ENCODE assay signal across 22 cellular contexts in the genomic region with DNA sequence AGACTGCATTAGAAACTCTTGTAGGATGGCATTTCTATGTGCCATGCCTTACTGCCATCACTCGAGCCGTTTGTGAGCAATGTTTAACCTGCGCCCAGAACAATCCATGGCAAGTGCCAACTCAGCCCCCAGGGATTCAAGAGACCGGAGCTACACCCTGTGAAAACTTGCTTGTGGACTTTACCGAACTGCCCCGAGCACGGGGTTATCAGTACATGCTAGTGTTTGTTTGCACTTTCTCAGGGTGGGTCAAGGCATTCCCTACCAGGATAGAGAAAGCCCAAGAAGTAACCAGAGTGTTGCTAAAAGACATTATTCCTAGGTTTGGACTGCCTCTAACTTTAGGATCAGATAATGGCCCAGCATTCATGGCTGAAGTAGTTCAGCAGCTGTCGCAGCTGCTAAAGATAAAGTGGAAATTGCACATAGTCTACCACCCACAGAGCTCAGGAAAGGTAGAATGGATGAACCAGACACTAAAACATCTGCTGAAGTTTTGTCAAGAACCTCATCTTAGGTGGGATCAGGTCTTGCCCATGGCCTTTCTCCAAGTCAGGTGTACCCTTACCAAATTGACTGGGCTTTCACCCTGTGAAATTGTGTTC. TPM values are rescaled to one million over a fixed set of nuclear protein-coding genes. Genes with fewer than 3 reads are reported as not detected.
DNase-seq lines count a peak whose midpoint lies in the region; ATAC-seq, FAIRE-seq and TF ChIP-seq lines count a peak whose summit lies in the region.
"Had no signal": no experiment of that assay in that cellular context is flagged by ENCODE, and none has a peak within 500 bp of the region (broad histone marks: within the 10 kb centered on the region; RNA-seq: fewer than 3 reads in every experiment).

No MANE protein-coding gene starts in this region.

- peaks cover 5% of the 10 kb centered on the region; the same call in 1 of the 2 replicates for H4K20me1 ChIP-seq in HepG2 (ENCODE audit: insufficient read depth, low read length)

- no peak overlapping the region for H3K27ac Mint-ChIP-seq in osteocyte (ENCODE audit: unreplicated experiment)
- H3K27ac Mint-ChIP-seq: CD4-positive, alpha-beta T cell had no signal

- CTCF ChIA-PET in HepG2 (lab: Yijun Ruan, JAX; ENCODE audit: low intra/inter-chr PET ratio, low total read pairs) = no interaction called here

- TF ChIP-seq POLR2A in right lobe of liver (IDR thresholded peaks at IDR 0.05) (no peak), HepG2 (IDR thresholded peaks at IDR 0.05; ENCODE audit: insufficient read depth in 1 of 2, low read depth in 2 of 2, low read length in 2 of 2) (no peak)

- no peak for FAIRE-seq in HepG2 (lab: Jason Lieb, UNC)
- FAIRE-seq: A204.1, GM12892 had no signal

- no peak for TF ChIP-seq RAD21 in HepG2 (CRISPR knock-in tag; IDR thresholded peaks at IDR 0.05)

- intact Hi-C loops in right lobe of liver (cut with DNase I) = no loop called here
- intact Hi-C loops in HepG2 (cut with micrococcal nuclease; ENCODE audit: unreplicated experiment) = no loop called here
- intact Hi-C loops in mucosa of descending colon (cut with DNase I, micrococcal nuclease) = no loop called here

- TF ChIP-seq EP300 in HepG2 (IDR thresholded peaks at IDR 0.05; ENCODE audit: low read depth in 2 of 2, low read length in 2 of 2) (no peak), HepG2 (CRISPR knock-in tag; IDR thresholded peaks at IDR 0.05; ENCODE audit: borderline replicate concordance) (no peak)

- H3K27me3 Mint-ChIP-seq in osteocyte (ENCODE audit: unreplicated experiment) = no peaks in the 10 kb centered on the region
- H3K27me3 Mint-ChIP-seq: CD4-positive, alpha-beta T cell had no signal

- no peaks in the 10 kb centered on the region for H3K4me1 Mint-ChIP-seq in osteocyte (ENCODE audit: unreplicated experiment)

- H3K36me3 ChIP-seq in right lobe of liver = peaks cover 0 to 8% (median 1%) of the 10 kb centered on the region in 4 donors
- H3K36me3 ChIP-seq in HepG2 (replicated peaks in 1 of 2; ENCODE audit: control insufficient read depth in 1 of 2, insufficient read depth in 2 of 2, low read length in 2 of 2) = peaks cover 23 to 78% of the 10 kb centered on the region in 2 experiments
- H3K36me3 ChIP-seq in mucosa of descending colon (ENCODE audit: low read depth) = no peaks in the 10 kb centered on the region
- H3K36me3 ChIP-seq: BE2C had no signal

- no peak overlapping the region for H3K27ac ChIP-seq in right lobe of liver
- H3K27ac ChIP-seq in HepG2 (ENCODE audit: extremely low read length, insufficient read depth, low read length) = no peak overlapping the region
- H3K27ac ChIP-seq: PC-9, RWPE1 had no signal

- H3K4me1 ChIP-seq in right lobe of liver (no peaks in the 10 kb centered on the region), HepG2 (ENCODE audit: insufficient read depth, low read length) (peaks cover 35% of the 10 kb centered on the region), mucosa of descending colon (ENCODE audit: low read depth) (no peaks in the 10 kb centered on the region)
- H3K4me1 ChIP-seq: BE2C had no signal

- H3K4me3 ChIP-seq in right lobe of liver (no peak overlapping the region), HepG2 (replicated peaks in 1 of 3; ENCODE audit: insufficient read depth in 1 of 3, low read depth in 2 of 3, low read length in 3 of 3) (no peak overlapping the region), mucosa of descending colon (no peak overlapping the region)
- H3K4me3 ChIP-seq: PC-9 had no signal

- in situ Hi-C loops in HepG2 (cut with HindIII; ENCODE audit: extremely low pct_ligation_motif_present, low pct_unique_long_range_greater_than_20kb) = loop anchor here (5.0 kb wide), 1 partner anchor 33 kb away; a partner anchor contains a TSS
- in situ Hi-C loops in G401 (cut with HindIII; ENCODE audit: low sequenced_read_pairs) = no loop called here

- peaks cover 31% of the 10 kb centered on the region for H3K9me3 Mint-ChIP-seq in osteocyte (ENCODE audit: unreplicated experiment)

- H3K4me3 Mint-ChIP-seq in osteocyte (ENCODE audit: unreplicated experiment) = no peak overlapping the region
- H3K4me3 Mint-ChIP-seq: CD4-positive, alpha-beta T cell had no signal

- H3K9ac ChIP-seq in HepG2 (ENCODE audit: insufficient read depth, low read depth, low read length) = no peak overlapping the region

- H3K9me3 ChIP-seq in right lobe of liver (no peaks in the 10 kb centered on the region), HepG2 (ENCODE audit: low read length) (peaks cover 30% of the 10 kb centered on the region), mucosa of descending colon (peaks cover 33% of the 10 kb centered on the region)

- TF ChIP-seq CTCF in right lobe of liver (IDR thresholded peaks at IDR 0.05) (no peak), HepG2 (CRISPR knock-in tag; IDR thresholded peaks at IDR 0.05) (no peak), osteocyte (IDR thresholded peaks at IDR 0.05) (no peak), mucosa of descending colon (IDR thresholded peaks at IDR 0.05) (no peak)

- H3K27me3 ChIP-seq in right lobe of liver = no peaks in the 10 kb centered on the region
- no peaks in the 10 kb centered on the region for H3K27me3 ChIP-seq in HepG2 (ENCODE audit: control insufficient read depth in 1 of 2, insufficient read depth in 2 of 2, low read length in 2 of 2)
- H3K27me3 ChIP-seq: BE2C had no signal

- H3K4me2 ChIP-seq in HepG2 (ENCODE audit: low read depth, low read length) = no peak overlapping the region

- DNase-seq in right lobe of liver (no peak), HepG2 (ENCODE audit: low spot score) (no peak), osteocyte (ENCODE audit: extremely low spot score, unreplicated experiment) (peak; percentile 46), ureter (ENCODE audit: low spot score) (peak; percentile 15), G401 (ENCODE audit: low spot score) (no peak), mucosa of descending colon (no peak)
- DNase-seq: BE2C; Caco-2; CD4-positive, alpha-beta T cell; EL; NCI-H1417 treated with DMSO at 0.1 percent for 48 hours; NCI-H187 treated with DMSO at 0.1 percent for 48 hours; NCI-H345; NCI-H524 treated with DMSO at 0.1 percent for 48 hours; PC-9 had no signal

- peaks cover 27% of the 10 kb centered on the region for H3K79me2 ChIP-seq in HepG2 (ENCODE audit: insufficient read depth, low read length)

- peak in 3 of 4 donors; percentile 33 to 40 (median 38) for ATAC-seq in right lobe of liver
- ATAC-seq in HepG2 = no peak
- ATAC-seq in esophagus mucosa = peak; percentile 52
- ATAC-seq in mucosa of descending colon = no peak
- ATAC-seq in GM18909 (IDR thresholded peaks at IDR 0.05; ENCODE audit: poor library complexity, unreplicated experiment) = no peak

- BruUV-seq in HepG2 (replicated peaks; lab: Mats Ljungman, UMichigan) = no TSS peak

- POLR2A ChIA-PET in HepG2 (lab: Yijun Ruan, JAX) = interaction anchor here (1.2 kb wide), 1 partner anchor 8 kb away, joined by 5 read pairs; no protein-coding TSS in a partner anchor

- 94% methylated on average over 2 of the region's 8 CpGs for WGBS in right lobe of liver (ENCODE audit: insufficient coverage, low coverage, low lambda C conversion rate, missing lambda C conversion rate)
- WGBS in HepG2 (ENCODE audit: low lambda C conversion rate) = 94% methylated on average over 8 of the region's 8 CpGs

- no peak overlapping the region for H2AFZ ChIP-seq in HepG2 (ENCODE audit: low read length)
- H2AFZ ChIP-seq: PC-9 had no signal

- H3K36me3 Mint-ChIP-seq in osteocyte (ENCODE audit: unreplicated experiment) = peaks cover 30% of the 10 kb centered on the region

RNA-seq across cellular contexts. Expression of a gene that starts 8.9 kb away (rescaled TPM):
- 10 to 100 TPM; 11.5 to 17.1 (median 15.0) TPM for total RNA-seq in right lobe of liver
- 60.7 and 68.6 TPM in 2 replicates for total RNA-seq in HepG2 (2016; rRNA removed; fragmentation: Illumina TruSeq; extraction: Trizol)
- total RNA-seq in HepG2 (2016; cell fraction: cytosol; rRNA removed; fragmentation: Illumina TruSeq; extraction: Trizol; ENCODE audit: low read depth) = 24.2 and 27.7 TPM in 2 replicates
- 58.8 and 66.8 TPM in 2 replicates for total RNA-seq in HepG2 (2016; cell fraction: insoluble cytoplasmic fraction; rRNA removed; fragmentation: Illumina TruSeq; extraction: Trizol)
- 48.2 and 58.3 TPM in 2 replicates for total RNA-seq in HepG2 (2016; cell fraction: membrane; rRNA removed; fragmentation: Illumina TruSeq; extraction: Trizol)
- total RNA-seq in HepG2 (2016; cell fraction: nucleus; rRNA removed; fragmentation: Illumina TruSeq; extraction: Trizol) = 42.2 and 46.2 TPM in 2 replicates
- polyA plus RNA-seq in HepG2 (2011; rRNA removed) = 19.3 and 20.7 TPM in 2 replicates
- 19.8 and 20.9 TPM in 2 replicates for polyA plus RNA-seq in HepG2 (2011; cell fraction: cytosol; rRNA removed)
- polyA plus RNA-seq in HepG2 (2011; cell fraction: nucleus; rRNA removed) = 15.6 and 18.8 TPM in 2 replicates
- 44.5 and 69.6 TPM in 2 replicates for polyA plus RNA-seq in HepG2 (2012)
- polyA plus RNA-seq in HepG2 (2016; cell fraction: cytosol; fragmentation: Illumina TruSeq; extraction: Trizol; ENCODE audit: low read depth) = 13.5 and 22.0 TPM in 2 replicates
- 62.6 and 67.4 TPM in 2 replicates for polyA plus RNA-seq in HepG2 (2016; cell fraction: insoluble cytoplasmic fraction; fragmentation: Illumina TruSeq; extraction: Trizol; ENCODE audit: low read depth)
- 31.2 and 44.6 TPM in 2 replicates for polyA plus RNA-seq in HepG2 (2016; cell fraction: membrane; fragmentation: Illumina TruSeq; extraction: Trizol; ENCODE audit: low read depth)
- 46.9 and 49.8 TPM in 2 replicates for polyA plus RNA-seq in HepG2 (2016; cell fraction: nucleus; fragmentation: Illumina TruSeq; extraction: Trizol; ENCODE audit: insufficient read depth, low read depth)
- 24.4 and 62.5 TPM in 2 replicates for polyA minus RNA-seq in HepG2 (2011; rRNA and poly(A)+ RNA removed; ENCODE audit: low replicate concordance)
- 8.6 and 12.1 TPM in 2 replicates for polyA minus RNA-seq in HepG2 (2011; cell fraction: cytosol; rRNA and poly(A)+ RNA removed)
- polyA minus RNA-seq in HepG2 (2011; cell fraction: nucleus; rRNA and poly(A)+ RNA removed) = 20.6 and 24.7 TPM in 2 replicates
- 39.6 TPM for total RNA-seq in esophagus mucosa
- 38.6 and 39.1 TPM in 2 replicates for total RNA-seq in osteocyte
- total RNA-seq in ureter = 58.3 TPM
- total RNA-seq in G401 (2014; rRNA removed; shearing (Covaris generic)) = 65.5 and 72.8 TPM in 2 replicates
- total RNA-seq in mucosa of descending colon = 10 to 100 TPM; 34.4 to 42.0 (median 41.2) TPM

RNA-seq across cellular contexts. Expression of a gene that starts 31.6 kb away (rescaled TPM):
- total RNA-seq in right lobe of liver (10 to 100 TPM; 31.2 to 58.9 (median 37.4) TPM), HepG2 (2016; rRNA removed; fragmentation: Illumina TruSeq; extraction: Trizol) (5.6 and 9.2 TPM in 2 replicates), esophagus mucosa (1.4 TPM), osteocyte (0.18 TPM in 1 of 2 replicates, not detected in the other), ureter (11.6 TPM), mucosa of descending colon (10 to 100 TPM; 14.7 to 30.1 (median 20.9) TPM)
- 1.1 and 1.5 TPM in 2 replicates for total RNA-seq in HepG2 (2016; cell fraction: cytosol; rRNA removed; fragmentation: Illumina TruSeq; extraction: Trizol; ENCODE audit: low read depth)
- 6.3 and 8.9 TPM in 2 replicates for total RNA-seq in HepG2 (2016; cell fraction: insoluble cytoplasmic fraction; rRNA removed; fragmentation: Illumina TruSeq; extraction: Trizol)
- 2.6 and 3.2 TPM in 2 replicates for total RNA-seq in HepG2 (2016; cell fraction: membrane; rRNA removed; fragmentation: Illumina TruSeq; extraction: Trizol)
- 7.9 and 10.4 TPM in 2 replicates for total RNA-seq in HepG2 (2016; cell fraction: nucleus; rRNA removed; fragmentation: Illumina TruSeq; extraction: Trizol)
- polyA plus RNA-seq in HepG2 (2011; rRNA removed) = 21.7 and 35.7 TPM in 2 replicates
- 24.2 and 35.4 TPM in 2 replicates for polyA plus RNA-seq in HepG2 (2011; cell fraction: cytosol; rRNA removed)
- 17.7 and 30.5 TPM in 2 replicates for polyA plus RNA-seq in HepG2 (2011; cell fraction: nucleus; rRNA removed)
- polyA plus RNA-seq in HepG2 (2012) = 45.3 and 74.1 TPM in 2 replicates
- 1.1 TPM in 2 replicates for polyA plus RNA-seq in HepG2 (2016; cell fraction: cytosol; fragmentation: Illumina TruSeq; extraction: Trizol; ENCODE audit: low read depth)
- 5.3 and 6.1 TPM in 2 replicates for polyA plus RNA-seq in HepG2 (2016; cell fraction: insoluble cytoplasmic fraction; fragmentation: Illumina TruSeq; extraction: Trizol; ENCODE audit: low read depth)
- 2.1 and 2.2 TPM in 2 replicates for polyA plus RNA-seq in HepG2 (2016; cell fraction: membrane; fragmentation: Illumina TruSeq; extraction: Trizol; ENCODE audit: low read depth)
- polyA plus RNA-seq in HepG2 (2016; cell fraction: nucleus; fragmentation: Illumina TruSeq; extraction: Trizol; ENCODE audit: insufficient read depth, low read depth) = 7.8 and 11.6 TPM in 2 replicates
- polyA minus RNA-seq in HepG2 (2011; rRNA and poly(A)+ RNA removed; ENCODE audit: low replicate concordance) = 0.26 and 39.0 TPM in 2 replicates
- 15.9 and 32.1 TPM in 2 replicates for polyA minus RNA-seq in HepG2 (2011; cell fraction: cytosol; rRNA and poly(A)+ RNA removed)
- 41.2 and 55.0 TPM in 2 replicates for polyA minus RNA-seq in HepG2 (2011; cell fraction: nucleus; rRNA and poly(A)+ RNA removed)
- total RNA-seq in G401 (2014; rRNA removed; shearing (Covaris generic)) = not detected in 2 replicates
- total RNA-seq: MCF 10A had no signal

RNA-seq across cellular contexts. Expression of a gene that starts 31.9 kb away (rescaled TPM):
- 10 to 100 TPM in 1 of 6 experiments, 1 to 10 TPM in 5; 6.0 to 11.5 (median 8.6) TPM for total RNA-seq in right lobe of liver
- total RNA-seq in HepG2 (2016; rRNA removed; fragmentation: Illumina TruSeq; extraction: Trizol) = 10.0 and 12.1 TPM in 2 replicates
- total RNA-seq in HepG2 (2016; cell fraction: cytosol; rRNA removed; fragmentation: Illumina TruSeq; extraction: Trizol; ENCODE audit: low read depth) = 1.1 and 1.8 TPM in 2 replicates
- 9.2 and 12.1 TPM in 2 replicates for total RNA-seq in HepG2 (2016; cell fraction: insoluble cytoplasmic fraction; rRNA removed; fragmentation: Illumina TruSeq; extraction: Trizol)
- total RNA-seq in HepG2 (2016; cell fraction: membrane; rRNA removed; fragmentation: Illumina TruSeq; extraction: Trizol) = 1.5 and 2.3 TPM in 2 replicates
- total RNA-seq in HepG2 (2016; cell fraction: nucleus; rRNA removed; fragmentation: Illumina TruSeq; extraction: Trizol) = 11.3 and 14.5 TPM in 2 replicates
- 11.6 and 13.7 TPM in 2 replicates for polyA plus RNA-seq in HepG2 (2011; rRNA removed)
- 7.2 and 8.6 TPM in 2 replicates for polyA plus RNA-seq in HepG2 (2011; cell fraction: cytosol; rRNA removed)
- polyA plus RNA-seq in HepG2 (2011; cell fraction: nucleus; rRNA removed) = 43.9 and 51.3 TPM in 2 replicates
- polyA plus RNA-seq in HepG2 (2012) = 5.7 and 6.1 TPM in 2 replicates
- 0.26 and 0.31 TPM in 2 replicates for polyA plus RNA-seq in HepG2 (2016; cell fraction: cytosol; fragmentation: Illumina TruSeq; extraction: Trizol; ENCODE audit: low read depth)
- 10.7 and 11.4 TPM in 2 replicates for polyA plus RNA-seq in HepG2 (2016; cell fraction: insoluble cytoplasmic fraction; fragmentation: Illumina TruSeq; extraction: Trizol; ENCODE audit: low read depth)
- polyA plus RNA-seq in HepG2 (2016; cell fraction: membrane; fragmentation: Illumina TruSeq; extraction: Trizol; ENCODE audit: low read depth) = 0.56 and 0.65 TPM in 2 replicates
- polyA plus RNA-seq in HepG2 (2016; cell fraction: nucleus; fragmentation: Illumina TruSeq; extraction: Trizol; ENCODE audit: insufficient read depth, low read depth) = 21.1 and 22.2 TPM in 2 replicates
- 8.2 and 19.7 TPM in 2 replicates for polyA minus RNA-seq in HepG2 (2011; rRNA and poly(A)+ RNA removed; ENCODE audit: low replicate concordance)
- 5.3 and 8.8 TPM in 2 replicates for polyA minus RNA-seq in HepG2 (2011; cell fraction: cytosol; rRNA and poly(A)+ RNA removed)
- 12.6 and 17.4 TPM in 2 replicates for polyA minus RNA-seq in HepG2 (2011; cell fraction: nucleus; rRNA and poly(A)+ RNA removed)
- total RNA-seq in esophagus mucosa = 28.8 TPM
- 10.8 and 11.1 TPM in 2 replicates for total RNA-seq in osteocyte
- total RNA-seq in ureter = 27.9 TPM
- 9.9 and 16.9 TPM in 2 replicates for total RNA-seq in G401 (2014; rRNA removed; shearing (Covaris generic))
- 10 to 100 TPM in 2 of 3 donors, 1 to 10 TPM in 1; 6.4 to 15.4 (median 10.1) TPM for total RNA-seq in mucosa of descending colon

RNA-seq across cellular contexts. Expression of a gene that starts 54.2 kb away (rescaled TPM):
- total RNA-seq in right lobe of liver = not detected
- total RNA-seq in HepG2 (2016; rRNA removed; fragmentation: Illumina TruSeq; extraction: Trizol) = not detected in 2 replicates
- not detected in 2 replicates for total RNA-seq in HepG2 (2016; cell fraction: cytosol; rRNA removed; fragmentation: Illumina TruSeq; extraction: Trizol; ENCODE audit: low read depth)
- total RNA-seq in HepG2 (2016; cell fraction: insoluble cytoplasmic fraction; rRNA removed; fragmentation: Illumina TruSeq; extraction: Trizol) = not detected in 2 replicates
- not detected in 2 replicates for total RNA-seq in HepG2 (2016; cell fraction: membrane; rRNA removed; fragmentation: Illumina TruSeq; extraction: Trizol)
- total RNA-seq in HepG2 (2016; cell fraction: nucleus; rRNA removed; fragmentation: Illumina TruSeq; extraction: Trizol) = not detected in 2 replicates
- polyA plus RNA-seq in HepG2 (2011; rRNA removed) = 0.20 TPM in 1 of 2 replicates, not detected in the other
- not detected in 2 replicates for polyA plus RNA-seq in HepG2 (2011; cell fraction: cytosol; rRNA removed)
- 0.18 and 0.38 TPM in 2 replicates for polyA plus RNA-seq in HepG2 (2011; cell fraction: nucleus; rRNA removed)
- polyA plus RNA-seq in HepG2 (2012) = not detected in 2 replicates
- not detected in 2 replicates for polyA plus RNA-seq in HepG2 (2016; cell fraction: cytosol; fragmentation: Illumina TruSeq; extraction: Trizol; ENCODE audit: low read depth)
- polyA plus RNA-seq in HepG2 (2016; cell fraction: insoluble cytoplasmic fraction; fragmentation: Illumina TruSeq; extraction: Trizol; ENCODE audit: low read depth) = not detected in 2 replicates
- not detected in 2 replicates for polyA plus RNA-seq in HepG2 (2016; cell fraction: membrane; fragmentation: Illumina TruSeq; extraction: Trizol; ENCODE audit: low read depth)
- not detected in 2 replicates for polyA plus RNA-seq in HepG2 (2016; cell fraction: nucleus; fragmentation: Illumina TruSeq; extraction: Trizol; ENCODE audit: insufficient read depth, low read depth)
- not detected in 2 replicates for polyA minus RNA-seq in HepG2 (2011; rRNA and poly(A)+ RNA removed; ENCODE audit: low replicate concordance)
- not detected in 2 replicates for polyA minus RNA-seq in HepG2 (2011; cell fraction: cytosol; rRNA and poly(A)+ RNA removed)
- polyA minus RNA-seq in HepG2 (2011; cell fraction: nucleus; rRNA and poly(A)+ RNA removed) = not detected in 2 replicates
- total RNA-seq in esophagus mucosa = not detected
- not detected in 2 replicates for total RNA-seq in osteocyte
- not detected for total RNA-seq in ureter
- not detected in 2 replicates for total RNA-seq in G401 (2014; rRNA removed; shearing (Covaris generic))
- not detected for total RNA-seq in mucosa of descending colon
- total RNA-seq: Caco-2; CD4-positive, alpha-beta T cell; H4; MCF 10A; PC-9 had no signal

Comparison
In these comparisons a context has a peak if more than half of its experiments do, and no peak if none do; other contexts are left out.
1. ATAC-seq: peak in right lobe of liver (3 of 4) and esophagus mucosa (single experiment); none in HepG2 (single experiment), mucosa of descending colon (single experiment) and GM18909 (single experiment).
2. DNase-seq: peak in osteocyte (single experiment) and ureter (single experiment); none in right lobe of liver (0 of 3), HepG2 (single experiment), G401 (single experiment) and mucosa of descending colon (0 of 3).